Comparison of ENCODE assay signal across 8 cellular contexts in genomic region chr19:11345122-11345752, GRCh38. TPM values are rescaled to one million over a fixed set of nuclear protein-coding genes. Genes with fewer than 3 reads are reported as not detected.
DNase-seq lines count a peak whose midpoint lies in the region; ATAC-seq and TF ChIP-seq lines count a peak whose summit lies in the region.

No MANE protein-coding gene starts in this region.

- H3K4me1 Mint-ChIP-seq in stimulated activated memory B cell treated with anti-CD40 and anti-IgM and Interleukin-4, amounts not matched to agents 10 μg/mL and 1 μg/mL and 100 μg/mL, for 72 hours: peaks cover 29% of the 10 kb centered on the region

- H3K36me3 Mint-ChIP-seq in stimulated activated memory B cell treated with anti-CD40 and anti-IgM and Interleukin-4, amounts not matched to agents 10 μg/mL and 1 μg/mL and 100 μg/mL, for 72 hours: peaks cover 17% of the 10 kb centered on the region

- H3K4me3 ChIP-seq in SK-N-MC: peak overlapping the region; percentile 97

- ATAC-seq in foreskin keratinocyte (no peak), HG03439 (IDR thresholded peaks at IDR 0.05; ENCODE audit: unreplicated experiment) (no peak)
- no peak for ATAC-seq in stimulated activated memory B cell treated with anti-CD40 and anti-IgM and Interleukin-4, amounts not matched to agents 10 μg/mL and 1 μg/mL and 100 μg/mL, for 72 hours

- in situ Hi-C loops in G401 (cut with HindIII; ENCODE audit: low sequenced_read_pairs): no loop called here

- no peaks in the 10 kb centered on the region for H3K9me3 ChIP-seq in SK-N-MC (ENCODE audit: low read depth, low read length)

- TF ChIP-seq CTCF in foreskin keratinocyte (conservative IDR thresholded peaks at IDR 0.05): no peak

- peak overlapping the region; percentile 86 for H3K4me3 Mint-ChIP-seq in stimulated activated memory B cell treated with anti-CD40 and anti-IgM and Interleukin-4, amounts not matched to agents 10 μg/mL and 1 μg/mL and 100 μg/mL, for 72 hours

- DNase-seq in NCI-H1092 treated with DMSO at 0.1 percent for 48 hours (lab: John Stamatoyannopoulos, UW): peak; percentile 15
- DNase-seq in NCI-H1092 (lab: John Stamatoyannopoulos, UW): no peak
- DNase-seq in SK-N-MC (ENCODE audit: low read depth, low spot score): no peak
- DNase-seq in foreskin keratinocyte: no peak
- no peak for DNase-seq in ecto neural progenitor cell (ENCODE audit: low spot score)
- DNase-seq in G401 (ENCODE audit: low spot score): no peak

- H3K27me3 Mint-ChIP-seq in stimulated activated memory B cell treated with anti-CD40 and anti-IgM and Interleukin-4, amounts not matched to agents 10 μg/mL and 1 μg/mL and 100 μg/mL, for 72 hours: no peaks in the 10 kb centered on the region

- H3K27ac ChIP-seq in SK-N-MC (no peak overlapping the region), foreskin keratinocyte (peak overlapping the region; percentile 84)

- H3K9me3 Mint-ChIP-seq in stimulated activated memory B cell treated with anti-CD40 and anti-IgM and Interleukin-4, amounts not matched to agents 10 μg/mL and 1 μg/mL and 100 μg/mL, for 72 hours: peaks cover 4% of the 10 kb centered on the region

- H3K27me3 ChIP-seq in foreskin keratinocyte: no peaks in the 10 kb centered on the region

- H3K27ac Mint-ChIP-seq in stimulated activated memory B cell treated with anti-CD40 and anti-IgM and Interleukin-4, amounts not matched to agents 10 μg/mL and 1 μg/mL and 100 μg/mL, for 72 hours: peak overlapping the region; percentile 88

- peaks cover 5% of the 10 kb centered on the region for H3K4me1 ChIP-seq in foreskin keratinocyte

- peaks cover 5% of the 10 kb centered on the region; the same call in 1 of the 2 replicates for H3K36me3 ChIP-seq in SK-N-MC (ENCODE audit: insufficient read depth, low read length)

- H3K9ac ChIP-seq in SK-N-MC (ENCODE audit: insufficient read length): peak overlapping the region; percentile 82

RNA-seq across cellular contexts. Expression of gene TMEM205, which starts 0.8 kb away (rescaled TPM):
- 58.4 and 59.5 TPM in 2 replicates for total RNA-seq in foreskin keratinocyte
- polyA plus RNA-seq in foreskin keratinocyte: 95.1 and 98.9 TPM in 2 replicates
- total RNA-seq in G401 (2014; rRNA removed; shearing (Covaris generic)): 363 and 408 TPM in 2 replicates

RNA-seq across cellular contexts. Expression of gene CCDC159, which starts 1.1 kb away (rescaled TPM):
- 5.4 and 6.3 TPM in 2 replicates for total RNA-seq in foreskin keratinocyte
- 5.6 and 9.4 TPM in 2 replicates for polyA plus RNA-seq in foreskin keratinocyte
- 2.6 TPM in 2 replicates for total RNA-seq in G401 (2014; rRNA removed; shearing (Covaris generic))

RNA-seq across cellular contexts. Expression of gene RAB3D, which starts 5.8 kb away (rescaled TPM):
- 25.2 and 26.9 TPM in 2 replicates for total RNA-seq in foreskin keratinocyte
- polyA plus RNA-seq in foreskin keratinocyte: 12.4 and 12.7 TPM in 2 replicates
- total RNA-seq in G401 (2014; rRNA removed; shearing (Covaris generic)): 18.2 and 18.3 TPM in 2 replicates

RNA-seq across cellular contexts. Expression of gene PLPPR2, which starts 10.0 kb away (rescaled TPM):
- total RNA-seq in foreskin keratinocyte: 8.7 and 9.4 TPM in 2 replicates
- 10.4 and 12.2 TPM in 2 replicates for polyA plus RNA-seq in foreskin keratinocyte
- total RNA-seq in G401 (2014; rRNA removed; shearing (Covaris generic)): 8.1 and 11.5 TPM in 2 replicates

RNA-seq across cellular contexts. Expression of gene SWSAP1, which starts 29.2 kb away (rescaled TPM):
- total RNA-seq in foreskin keratinocyte: 2.6 and 3.0 TPM in 2 replicates
- 3.4 and 4.2 TPM in 2 replicates for polyA plus RNA-seq in foreskin keratinocyte
- 6.2 and 6.3 TPM in 2 replicates for total RNA-seq in G401 (2014; rRNA removed; shearing (Covaris generic))
